In genomic region chrX:107396235-107396634, GRCh38 we compare ENCODE assay signal across 29 cellular contexts. TPM values are rescaled to one million over a fixed set of nuclear protein-coding genes. Genes with fewer than 3 reads are reported as not detected.
"Had no signal": no experiment of that assay in that cellular context is flagged by ENCODE, and none has a peak within 500 bp of the region (broad histone marks: within the 10 kb centered on the region; RNA-seq: fewer than 3 reads in every experiment).

No MANE protein-coding gene starts in this region.

- H3K4me3 ChIP-seq: hepatocyte, left lung, lung, ovary, right atrium auricular region, right lobe of liver, smooth muscle cell, testis, thyroid gland, transverse colon, upper lobe of right lung had no signal

- H3K9me3 ChIP-seq: ovary, right lobe of liver, testis, thyroid gland, transverse colon, upper lobe of right lung had no signal

- H3K79me2 ChIP-seq: hepatocyte had no signal

- H3K27me3 ChIP-seq: hepatocyte, left lung, ovary, right atrium auricular region, right lobe of liver, testis, thyroid gland, transverse colon, upper lobe of right lung had no signal

- H3K36me3 ChIP-seq: left lung, ovary, right atrium auricular region, right lobe of liver, thyroid gland, transverse colon, upper lobe of right lung had no signal

- H3K4me3 Mint-ChIP-seq: mesothelial cell of epicardium; naive B cell; natural killer cell treated with Interleukin-12 subunit alpha and Interleukin-12 subunit beta and Interleukin-15 and Interleukin-18, amount 100 ng/mL, for 72 hours; stimulated activated memory B cell treated with anti-CD40 and anti-IgM and Interleukin-4, amounts not matched to agents 10 μg/mL and 1 μg/mL and 100 μg/mL, for 72 hours; stimulated activated naive CD8-positive, alpha-beta T cell treated with anti-CD3 and anti-CD28 coated beads, Interleukin-15, amount 100 ng/mL, for 72 hours had no signal

- H2AFZ ChIP-seq: hepatocyte had no signal

- H3K36me3 Mint-ChIP-seq: mesothelial cell of epicardium; stimulated activated memory B cell treated with anti-CD40 and anti-IgM and Interleukin-4, amounts not matched to agents 10 μg/mL and 1 μg/mL and 100 μg/mL, for 72 hours had no signal

- DNase-seq: kidney glomerular epithelial cell; left cardiac atrium; left lung; mesendoderm; naive B cell; ovary; right lobe of liver; stimulated activated CD4-positive, alpha-beta T cell treated with anti-CD3 and anti-CD28 coated beads, Interleukin-1b, Interleukin-23, amount 100 ng/mL, for 48 hours; stimulated activated CD4-positive, alpha-beta T cell treated with anti-CD3 and anti-CD28 coated beads, Interleukin-2, amount 100 ng/mL, for 48 hours; stimulated activated CD4-positive, alpha-beta T cell treated with anti-CD3 and anti-CD28 coated beads, Interleukin-4, amount 100 ng/mL, for 4 hours; stimulated activated CD8-positive, alpha-beta memory T cell treated with anti-CD3 and anti-CD28 coated beads, Interleukin-4, amount 100 ng/mL, for 48 hours; stimulated activated naive CD4-positive, alpha-beta T cell treated with Interleukin-2 at 50 U/mL for 16 hours; stimulated activated naive CD8-positive, alpha-beta T cell treated with anti-CD3 and anti-CD28 coated beads, Interleukin-15, amount 100 ng/mL, for 72 hours; substantia nigra; testis; thyroid gland; transverse colon; upper lobe of right lung had no signal

- FAIRE-seq: keratinocyte, urothelium cell line had no signal

- H3K4me1 ChIP-seq: left lung, right atrium auricular region, right lobe of liver, testis, thyroid gland, transverse colon, upper lobe of right lung had no signal

- H3K27ac ChIP-seq: hepatocyte, left lung, ovary, right atrium auricular region, right lobe of liver, testis, thyroid gland, transverse colon, upper lobe of right lung had no signal

- H3K27ac Mint-ChIP-seq: mesothelial cell of epicardium; naive B cell; natural killer cell treated with Interleukin-12 subunit alpha and Interleukin-12 subunit beta and Interleukin-15 and Interleukin-18, amount 100 ng/mL, for 72 hours; progenitor cell of endocrine pancreas; stimulated activated memory B cell treated with anti-CD40 and anti-IgM and Interleukin-4, amounts not matched to agents 10 μg/mL and 1 μg/mL and 100 μg/mL, for 72 hours; stimulated activated naive CD8-positive, alpha-beta T cell treated with anti-CD3 and anti-CD28 coated beads, Interleukin-15, amount 100 ng/mL, for 72 hours had no signal

- H3K4me1 Mint-ChIP-seq: mesothelial cell of epicardium; stimulated activated memory B cell treated with anti-CD40 and anti-IgM and Interleukin-4, amounts not matched to agents 10 μg/mL and 1 μg/mL and 100 μg/mL, for 72 hours; stimulated activated naive CD8-positive, alpha-beta T cell treated with anti-CD3 and anti-CD28 coated beads, Interleukin-15, amount 100 ng/mL, for 72 hours had no signal

- H3K27me3 Mint-ChIP-seq: progenitor cell of endocrine pancreas; stimulated activated memory B cell treated with anti-CD40 and anti-IgM and Interleukin-4, amounts not matched to agents 10 μg/mL and 1 μg/mL and 100 μg/mL, for 72 hours; stimulated activated naive CD8-positive, alpha-beta T cell treated with anti-CD3 and anti-CD28 coated beads, Interleukin-15, amount 100 ng/mL, for 72 hours had no signal

- ATAC-seq: left cardiac atrium; left lung; natural killer cell treated with Interleukin-12 subunit alpha and Interleukin-12 subunit beta and Interleukin-15 and Interleukin-18, amount 100 ng/mL, for 72 hours; right lobe of liver; stimulated activated memory B cell treated with anti-CD40 and anti-IgM and Interleukin-4, amounts not matched to agents 10 μg/mL and 1 μg/mL and 100 μg/mL, for 72 hours; stimulated activated naive CD8-positive, alpha-beta T cell treated with anti-CD3 and anti-CD28 coated beads, Interleukin-15, amount 100 ng/mL, for 72 hours; upper lobe of right lung had no signal

- H3K4me2 ChIP-seq: hepatocyte, smooth muscle cell had no signal

RNA-seq across cellular contexts. Expression of gene FRMPD3, which starts 53.2 kb away (rescaled TPM):
- total RNA-seq: pulmonary artery endothelial cell, right lobe of liver, smooth muscle cell had no signal
- polyA plus RNA-seq: hepatocyte, keratinocyte, smooth muscle cell had no signal
